Comparison of ENCODE assay signal across 1 cellular context in genomic region chr6:122063761-122064160, GRCh38.
TF ChIP-seq lines count a peak whose summit lies in the region.

No MANE protein-coding gene starts in this region.

TF ChIP-seq in Ishikawa, 13 proteins besides CTCF, POLR2A, EP300 and RAD21 (continued from another document):
- TF ChIP-seq REST (IDR thresholded peaks at IDR 0.05; ENCODE audit: low read depth) (no peak), TCF12 (IDR thresholded peaks at IDR 0.05; ENCODE audit: low read depth) (peak; percentile 84), TEAD4 (IDR thresholded peaks at IDR 0.05) (peak; percentile 78), CEBPB (IDR thresholded peaks at IDR 0.05) (0 out of 2 replicates have a peak, but pooled peaks have one; percentile 16), MAX (IDR thresholded peaks at IDR 0.05) (no peak), USF1 (IDR thresholded peaks at IDR 0.05) (no peak), EGR1 (IDR thresholded peaks at IDR 0.05) (no peak)
